9 cellular contexts compared by ENCODE assay signal in genomic region chr17:75250009-75250471, GRCh38. TPM values are rescaled to one million over a fixed set of nuclear protein-coding genes. Genes with fewer than 3 reads are reported as not detected.
DNase-seq lines count a peak whose midpoint lies in the region; ATAC-seq lines count a peak whose summit lies in the region.
"Had no signal": no experiment of that assay in that cellular context is flagged by ENCODE, and none has a peak within 500 bp of the region (broad histone marks: within the 10 kb centered on the region; RNA-seq: fewer than 3 reads in every experiment).

No MANE protein-coding gene starts in this region.

- intact Hi-C loops in activated naive CD4-positive, alpha-beta T cell treated with anti-CD3 and anti-CD28 coated beads for 36 hours (cut with micrococcal nuclease) = loop anchor here (1.0 to 5.0 kb wide), 3 partner anchors 11 to 157 kb away; partner anchors contain the start of genes GGA3, GRB2, MIF4GD and MRPS7

- H3K36me3 Mint-ChIP-seq in activated naive CD4-positive, alpha-beta T cell treated with anti-CD3 and anti-CD28 coated beads for 36 hours (ENCODE audit: low read depth) = peaks cover 10% of the 10 kb centered on the region
- H3K36me3 Mint-ChIP-seq in immature natural killer cell = peaks cover 0 to 5% (median 3%) of the 10 kb centered on the region in 3 donors

- peaks cover 74% of the 10 kb centered on the region for H3K4me1 Mint-ChIP-seq in activated naive CD4-positive, alpha-beta T cell treated with anti-CD3 and anti-CD28 coated beads for 36 hours (ENCODE audit: low read depth)
- peaks cover 31 to 40% of the 10 kb centered on the region in 2 donors for H3K4me1 Mint-ChIP-seq in immature natural killer cell

- no peaks in the 10 kb centered on the region for H3K9me3 Mint-ChIP-seq in activated naive CD4-positive, alpha-beta T cell treated with anti-CD3 and anti-CD28 coated beads for 36 hours
- H3K9me3 Mint-ChIP-seq in immature natural killer cell = no peaks in the 10 kb centered on the region
- H3K9me3 Mint-ChIP-seq: neural crest cell had no signal

- H3K4me3 Mint-ChIP-seq in activated naive CD4-positive, alpha-beta T cell treated with anti-CD3 and anti-CD28 coated beads for 36 hours = peak overlapping the region; percentile 61
- peak overlapping the region in 1 of 5 donors; percentile 61 for H3K4me3 Mint-ChIP-seq in immature natural killer cell
- H3K4me3 Mint-ChIP-seq: neural crest cell had no signal

- DNase-seq in GM03348 (ENCODE audit: low spot score) (peak; percentile 71), NCI-H226 (peak; percentile 77), immature natural killer cell (no peak), RPMI8226 (no peak), NK-92 (lab: John Stamatoyannopoulos, UW; ENCODE audit: unreplicated experiment) (no peak)
- DNase-seq in activated naive CD4-positive, alpha-beta T cell treated with anti-CD3 and anti-CD28 coated beads for 36 hours = peak; percentile 90
- DNase-seq in stimulated activated CD8-positive, alpha-beta memory T cell treated with anti-CD3 and anti-CD28 coated beads, Interleukin-4, amount 100 ng/mL, for 24 hours (ENCODE audit: low read depth) = peak; percentile 63

- H3K27ac Mint-ChIP-seq in activated naive CD4-positive, alpha-beta T cell treated with anti-CD3 and anti-CD28 coated beads for 36 hours = peak overlapping the region; percentile 93
- H3K27ac Mint-ChIP-seq in immature natural killer cell = peak overlapping the region in 5 of 6 donors; percentile 1 to 82 (median 67)

- CTCF ChIA-PET in activated naive CD4-positive, alpha-beta T cell treated with anti-CD3 and anti-CD28 coated beads for 36 hours (lab: Charles Lee) = interaction anchor here (0.8 to 3.4 kb wide), 11 partner anchors 11 to 266 kb away, joined by 3 to 41 read pairs (median 3); partner anchors contain the start of genes GGA3, MIF4GD, MRPS7 and NUP85

- no peaks in the 10 kb centered on the region for H3K27me3 Mint-ChIP-seq in activated naive CD4-positive, alpha-beta T cell treated with anti-CD3 and anti-CD28 coated beads for 36 hours (ENCODE audit: low read depth)
- no peaks in the 10 kb centered on the region for H3K27me3 Mint-ChIP-seq in immature natural killer cell (ENCODE audit: low read depth in 3 of 3)

- peak; percentile 77 for ATAC-seq in GM21737 (IDR thresholded peaks at IDR 0.05; ENCODE audit: unreplicated experiment)

RNA-seq across cellular contexts. Expression of gene GGA3, which starts 11.4 kb away (rescaled TPM):
- total RNA-seq in activated naive CD4-positive, alpha-beta T cell treated with anti-CD3 and anti-CD28 coated beads for 36 hours = 10 to 100 TPM; 65.7 to 66.1 TPM
- polyA plus RNA-seq in immature natural killer cell = 10 to 100 TPM in 1 of 3 donors, 1 to 10 TPM in 2; 3.7 to 17.8 (median 3.8) TPM

RNA-seq across cellular contexts. Expression of gene MRPS7, which starts 11.6 kb away (rescaled TPM):
- 10 to 100 TPM; 73.3 to 78.3 TPM for total RNA-seq in activated naive CD4-positive, alpha-beta T cell treated with anti-CD3 and anti-CD28 coated beads for 36 hours
- 100 to 1,000 TPM; 118 to 189 (median 122) TPM for polyA plus RNA-seq in immature natural killer cell

RNA-seq across cellular contexts. Expression of gene MIF4GD, which starts 21.0 kb away (rescaled TPM):
- total RNA-seq in activated naive CD4-positive, alpha-beta T cell treated with anti-CD3 and anti-CD28 coated beads for 36 hours = 10 to 100 TPM; 43.4 to 45.3 TPM
- polyA plus RNA-seq in immature natural killer cell = 100 to 1,000 TPM; 113 to 187 (median 145) TPM

RNA-seq across cellular contexts. Expression of gene SLC25A19, which starts 39.2 kb away (rescaled TPM):
- 10 to 100 TPM; 47.5 to 48.4 TPM for total RNA-seq in activated naive CD4-positive, alpha-beta T cell treated with anti-CD3 and anti-CD28 coated beads for 36 hours
- 10 to 100 TPM; 11.2 to 27.2 (median 21.0) TPM for polyA plus RNA-seq in immature natural killer cell

RNA-seq across cellular contexts. Expression of gene NUP85, which starts 44.6 kb away (rescaled TPM):
- 100 to 1,000 TPM; 112 to 116 TPM for total RNA-seq in activated naive CD4-positive, alpha-beta T cell treated with anti-CD3 and anti-CD28 coated beads for 36 hours
- 10 to 100 TPM; 28.3 to 47.8 (median 41.1) TPM for polyA plus RNA-seq in immature natural killer cell

Comparison
In these comparisons a context has a peak if more than half of its experiments do, and no peak if none do; other contexts are left out.
1. DNase-seq: peak in GM03348 (single experiment), NCI-H226 (single experiment), activated naive CD4-positive, alpha-beta T cell treated with anti-CD3 and anti-CD28 coated beads for 36 hours (single experiment) and stimulated activated CD8-positive, alpha-beta memory T cell treated with anti-CD3 and anti-CD28 coated beads, Interleukin-4, amount 100 ng/mL, for 24 hours (single experiment); none in immature natural killer cell (0 of 3), RPMI8226 (single experiment) and NK-92 (single experiment).